21 cellular contexts compared by ENCODE assay signal in the genomic region with DNA sequence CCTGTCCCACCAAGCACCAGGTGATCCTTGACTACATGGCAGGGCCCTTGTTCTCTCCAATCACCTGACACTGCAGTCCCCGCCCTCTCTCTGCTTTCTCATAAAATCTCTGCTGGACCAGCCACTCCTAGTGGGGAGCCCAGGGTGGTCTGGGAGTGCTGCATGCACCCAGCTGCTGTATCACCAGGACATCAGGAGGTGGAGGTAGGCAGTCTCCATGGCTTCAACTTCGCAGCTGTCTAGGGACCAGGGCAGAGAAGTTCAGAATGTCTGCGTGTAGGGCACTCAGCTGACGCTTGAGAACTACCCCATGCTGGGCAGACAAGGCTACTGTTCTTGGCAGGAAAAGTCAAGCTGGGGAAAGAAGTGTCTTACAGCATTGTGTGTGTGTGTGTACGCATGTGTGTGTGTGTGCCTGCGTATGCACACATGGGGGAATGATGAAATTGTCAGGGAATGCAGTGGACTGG. TPM values are rescaled to one million over a fixed set of nuclear protein-coding genes. Genes with fewer than 3 reads are reported as not detected.
"Had no signal": no experiment of that assay in that cellular context is flagged by ENCODE, and none has a peak within 500 bp of the region (broad histone marks: within the 10 kb centered on the region; RNA-seq: fewer than 3 reads in every experiment).

No MANE protein-coding gene starts in this region.

- DNase-seq: activated B cell treated with CpG ODN at 0.5 μM for 24 hours; activated CD4-positive, alpha-beta T cell treated with anti-CD3 and anti-CD28 coated beads, Interleukin-2, amount 10 ng/mL, durations not matched to agents 7 days and 5 days; activated naive CD4-positive, alpha-beta T cell; activated naive CD8-positive, alpha-beta T cell treated with anti-CD3 and anti-CD28 coated beads, Interleukin-2, amount 10 ng/mL, durations not matched to agents 7 days and 5 days; cerebellar nuclear complex; esophagus squamous epithelium; kidney; left ventricle myocardium inferior; naive thymus-derived CD8-positive, alpha-beta T cell; stimulated activated CD4-positive, alpha-beta T cell treated with anti-CD3 and anti-CD28 coated beads, Interleukin-15, amount 100 ng/mL, for 24 hours; stimulated activated CD4-positive, alpha-beta T cell treated with anti-CD3 and anti-CD28 coated beads, Interleukin-4, amount 100 ng/mL, for 24 hours; stimulated activated naive CD4-positive, alpha-beta T cell; transverse colon had no signal

- H3K27me3 Mint-ChIP-seq: memory B cell had no signal

- H3K4me1 Mint-ChIP-seq: activated CD4-positive, alpha-beta T cell treated with anti-CD3 and anti-CD28 coated beads, Interleukin-2, amount 10 ng/mL, durations not matched to agents 7 days and 5 days had no signal

- H3K27ac ChIP-seq: esophagus squamous epithelium, left ventricle myocardium inferior, right atrium auricular region, skin epidermis, transverse colon had no signal

- H3K4me3 Mint-ChIP-seq: activated B cell treated with CpG ODN at 0.5 μM for 24 hours; activated CD4-positive, alpha-beta T cell treated with anti-CD3 and anti-CD28 coated beads, Interleukin-2, amount 10 ng/mL, durations not matched to agents 7 days and 5 days; activated naive CD8-positive, alpha-beta T cell treated with anti-CD3 and anti-CD28 coated beads, Interleukin-2, amount 10 ng/mL, durations not matched to agents 7 days and 5 days; memory B cell; naive thymus-derived CD8-positive, alpha-beta T cell; T-helper 2 cell treated with Interferon-gamma antibody and Interleukin-4, amounts not matched to agents 5 μg/mL and 100 μg/mL, for 36 hours had no signal

- H3K9me3 Mint-ChIP-seq: activated B cell treated with CpG ODN at 0.5 μM for 24 hours; activated CD4-positive, alpha-beta T cell treated with anti-CD3 and anti-CD28 coated beads, Interleukin-2, amount 10 ng/mL, durations not matched to agents 7 days and 5 days; activated naive CD8-positive, alpha-beta T cell treated with anti-CD3 and anti-CD28 coated beads, Interleukin-2, amount 10 ng/mL, durations not matched to agents 7 days and 5 days; memory B cell; T-helper 2 cell treated with Interferon-gamma antibody and Interleukin-4, amounts not matched to agents 5 μg/mL and 100 μg/mL, for 36 hours had no signal

- H3K36me3 Mint-ChIP-seq: activated naive CD8-positive, alpha-beta T cell treated with anti-CD3 and anti-CD28 coated beads, Interleukin-2, amount 10 ng/mL, durations not matched to agents 7 days and 5 days; memory B cell had no signal

- H3K36me3 ChIP-seq: esophagus squamous epithelium, left ventricle myocardium inferior, right atrium auricular region, transverse colon had no signal

- H3K27ac Mint-ChIP-seq: activated B cell treated with CpG ODN at 0.5 μM for 24 hours; activated CD4-positive, alpha-beta T cell treated with anti-CD3 and anti-CD28 coated beads, Interleukin-2, amount 10 ng/mL, durations not matched to agents 7 days and 5 days; activated naive CD8-positive, alpha-beta T cell treated with anti-CD3 and anti-CD28 coated beads, Interleukin-2, amount 10 ng/mL, durations not matched to agents 7 days and 5 days; memory B cell; progenitor cell of endocrine pancreas; T-helper 2 cell treated with Interferon-gamma antibody and Interleukin-4, amounts not matched to agents 5 μg/mL and 100 μg/mL, for 36 hours had no signal

- H3K9me3 ChIP-seq: esophagus squamous epithelium, left ventricle myocardium inferior, right atrium auricular region, transverse colon had no signal

- ATAC-seq: naive thymus-derived CD8-positive, alpha-beta T cell had no signal

- H3K4me3 ChIP-seq: esophagus squamous epithelium, left ventricle myocardium inferior, right atrium auricular region, skin epidermis, transverse colon had no signal

RNA-seq across cellular contexts. Expression of a gene that starts 2.6 kb away (rescaled TPM):
- total RNA-seq: activated CD4-positive, alpha-beta T cell treated with anti-CD3 and anti-CD28 coated beads, Interleukin-2, amount 10 ng/mL, durations not matched to agents 7 days and 5 days; activated CD8-positive, alpha-beta memory T cell treated with anti-CD3 and anti-CD28 coated beads for 36 hours; activated naive CD8-positive, alpha-beta T cell treated with anti-CD3 and anti-CD28 coated beads, Interleukin-2, amount 10 ng/mL, durations not matched to agents 7 days and 5 days; dermis microvascular lymphatic vessel endothelial cell; fibroblast of villous mesenchyme; naive thymus-derived CD8-positive, alpha-beta T cell; progenitor cell of endocrine pancreas had no signal
- polyA plus RNA-seq: naive thymus-derived CD8-positive, alpha-beta T cell had no signal
